ENCODE assay signal across 8 cellular contexts in the genomic region with DNA sequence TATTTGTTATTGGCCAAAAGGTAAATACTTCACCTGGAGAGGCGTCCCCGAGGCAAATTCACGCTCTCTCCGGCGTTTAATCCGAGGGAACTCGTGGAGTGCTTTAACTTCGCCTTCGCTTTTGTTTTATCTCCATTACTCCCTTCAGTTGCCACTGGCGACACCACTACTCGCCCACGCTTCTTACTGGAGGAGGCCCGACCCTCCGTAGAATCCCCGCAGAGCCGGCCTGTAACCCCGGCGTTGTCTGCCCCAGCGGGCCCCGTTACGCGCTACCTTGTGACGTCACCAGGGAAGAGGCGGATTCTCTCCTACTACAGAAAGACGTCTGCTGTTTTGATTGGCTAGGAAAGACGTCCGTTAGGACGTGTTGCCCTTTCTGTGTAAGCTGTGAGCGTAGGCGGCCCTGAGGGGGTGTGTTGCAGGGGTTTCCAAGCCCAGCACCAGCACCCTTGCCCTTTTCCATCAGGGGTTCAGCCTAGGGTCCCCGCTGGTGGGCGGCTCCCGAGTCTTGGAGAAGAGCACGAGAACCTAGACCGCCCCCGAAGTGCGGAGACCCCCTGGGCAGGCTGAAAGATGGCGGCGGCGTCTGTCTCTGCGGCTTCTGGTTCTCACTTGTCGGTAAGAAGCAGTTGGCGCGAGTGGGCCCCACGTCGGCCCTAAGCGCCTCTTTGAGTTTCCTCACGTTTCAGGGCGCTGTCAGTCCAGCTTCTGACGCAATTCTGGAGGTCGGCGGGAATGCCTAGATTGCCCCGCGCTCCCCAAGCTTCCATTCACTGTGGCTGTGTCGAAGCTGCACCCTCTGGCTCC. TPM values are rescaled to one million over a fixed set of nuclear protein-coding genes. Genes with fewer than 3 reads are reported as not detected.
A peak's percentile ranks its signal among the peaks of the same experiment; 100 is the strongest.
DNase-seq lines count a peak whose midpoint lies in the region; ATAC-seq and TF ChIP-seq lines count a peak whose summit lies in the region.

Gene CEP57 (plus strand): TSS at position 376 of the 810 bp plus-strand sequence. CDS start 201 bp downstream, at position 577.

- peaks cover 52% of the 10 kb centered on the region for H3K4me1 Mint-ChIP-seq in activated T-helper 2 cell treated with anti-CD3 and anti-CD28 coated beads, Interferon-gamma antibody, Interleukin-2, Interleukin-4, amounts not matched to agents 10 μg/mL and 5 μg/mL and 100 μg/mL, durations not matched to agents 14 hours and 24 hours and 36 hours (ENCODE audit: low read depth)
- H3K4me1 Mint-ChIP-seq in naive thymus-derived CD8-positive, alpha-beta T cell = peaks cover 24 to 66% (median 61%) of the 10 kb centered on the region in 4 donors

- H3K9me3 Mint-ChIP-seq in activated T-helper 2 cell treated with anti-CD3 and anti-CD28 coated beads, Interferon-gamma antibody, Interleukin-2, Interleukin-4, amounts not matched to agents 10 μg/mL and 5 μg/mL and 100 μg/mL, durations not matched to agents 14 hours and 24 hours and 36 hours = no peaks in the 10 kb centered on the region
- no peaks in the 10 kb centered on the region for H3K9me3 Mint-ChIP-seq in naive thymus-derived CD8-positive, alpha-beta T cell

- H3K36me3 Mint-ChIP-seq in activated T-helper 2 cell treated with anti-CD3 and anti-CD28 coated beads, Interferon-gamma antibody, Interleukin-2, Interleukin-4, amounts not matched to agents 10 μg/mL and 5 μg/mL and 100 μg/mL, durations not matched to agents 14 hours and 24 hours and 36 hours (ENCODE audit: low read depth) = peaks cover 58% of the 10 kb centered on the region
- peaks cover 0 to 36% (median 8%) of the 10 kb centered on the region in 3 donors for H3K36me3 Mint-ChIP-seq in naive thymus-derived CD8-positive, alpha-beta T cell

- intact Hi-C loops in activated T-helper 2 cell treated with anti-CD3 and anti-CD28 coated beads, Interferon-gamma antibody, Interleukin-2, Interleukin-4, amounts not matched to agents 10 μg/mL and 5 μg/mL and 100 μg/mL, durations not matched to agents 14 hours and 24 hours and 36 hours (cut with micrococcal nuclease) = loop anchor here (1.0 to 10.0 kb wide), 6 partner anchors 37 to 639 kb away; partner anchors contain the start of gene MTMR2

- no peaks in the 10 kb centered on the region for H3K9me3 ChIP-seq in RWPE2 (ENCODE audit: severe bottlenecking)

- TF ChIP-seq CTCF in RWPE2 (IDR thresholded peaks at IDR 0.05; ENCODE audit: poor library complexity, severe bottlenecking) = no peak
- no peak for TF ChIP-seq CTCF in fibroblast of mammary gland (conservative IDR thresholded peaks at IDR 0.05; ENCODE audit: control insufficient read depth, insufficient read depth, low read depth, low read length)

- H3K36me3 ChIP-seq in RWPE2 (ENCODE audit: low read depth) = peaks cover 42% of the 10 kb centered on the region

- no peaks in the 10 kb centered on the region for H3K27me3 Mint-ChIP-seq in activated T-helper 2 cell treated with anti-CD3 and anti-CD28 coated beads, Interferon-gamma antibody, Interleukin-2, Interleukin-4, amounts not matched to agents 10 μg/mL and 5 μg/mL and 100 μg/mL, durations not matched to agents 14 hours and 24 hours and 36 hours (ENCODE audit: low read depth)
- peaks cover 0 to 4% (median 0%) of the 10 kb centered on the region in 5 donors for H3K27me3 Mint-ChIP-seq in naive thymus-derived CD8-positive, alpha-beta T cell

- H3K27me3 ChIP-seq in RWPE2 (ENCODE audit: insufficient read depth, poor library complexity, severe bottlenecking) = no peaks in the 10 kb centered on the region

- H3K4me3 ChIP-seq in RWPE2 (ENCODE audit: severe bottlenecking) (peak within 1 kb of the TSS; percentile 95), fibroblast of mammary gland (ENCODE audit: control insufficient read depth, low read depth, low read length) (peak within 1 kb of the TSS; percentile 97)

- peak within 1 kb of the TSS; percentile 74 for H3K27ac ChIP-seq in RWPE2 (ENCODE audit: poor library complexity, severe bottlenecking)

- peak; percentile 96 for DNase-seq in Daoy (ENCODE audit: low read depth)
- peak; percentile 97 for DNase-seq in H4 (ENCODE audit: low spot score)
- DNase-seq in LoVo (ENCODE audit: low spot score) = peak; percentile 95
- peak; percentile 96 for DNase-seq in RWPE2 (ENCODE audit: low spot score)
- DNase-seq in activated T-helper 2 cell treated with anti-CD3 and anti-CD28 coated beads, Interferon-gamma antibody, Interleukin-2, Interleukin-4, amounts not matched to agents 10 μg/mL and 5 μg/mL and 100 μg/mL, durations not matched to agents 14 hours and 24 hours and 36 hours (ENCODE audit: low spot score) = peak; percentile 92
- peak; percentile 99 for DNase-seq in fibroblast of mammary gland (ENCODE audit: low read depth)
- peak in 9 of 10 donors; percentile 74 to 98 (median 93) for DNase-seq in naive thymus-derived CD8-positive, alpha-beta T cell
- DNase-seq in stimulated activated naive CD4-positive, alpha-beta T cell (lab: John Stamatoyannopoulos, UW) = peak; percentile 91 to 99 (median 94)

- peaks cover 7% of the 10 kb centered on the region for H3K4me1 ChIP-seq in RWPE2 (ENCODE audit: insufficient read depth, poor library complexity, severe bottlenecking)

- ATAC-seq in RWPE2 (ENCODE audit: low read depth) = peak; percentile 71
- peak; percentile 60 to 61 for ATAC-seq in naive thymus-derived CD8-positive, alpha-beta T cell

- H3K4me3 Mint-ChIP-seq in activated T-helper 2 cell treated with anti-CD3 and anti-CD28 coated beads, Interferon-gamma antibody, Interleukin-2, Interleukin-4, amounts not matched to agents 10 μg/mL and 5 μg/mL and 100 μg/mL, durations not matched to agents 14 hours and 24 hours and 36 hours (ENCODE audit: low read depth) = peak within 1 kb of the TSS; percentile 98
- peak within 1 kb of the TSS; percentile 99 to 100 (median 100) for H3K4me3 Mint-ChIP-seq in naive thymus-derived CD8-positive, alpha-beta T cell

- H3K27ac Mint-ChIP-seq in activated T-helper 2 cell treated with anti-CD3 and anti-CD28 coated beads, Interferon-gamma antibody, Interleukin-2, Interleukin-4, amounts not matched to agents 10 μg/mL and 5 μg/mL and 100 μg/mL, durations not matched to agents 14 hours and 24 hours and 36 hours = peak within 1 kb of the TSS; percentile 100
- peak within 1 kb of the TSS; percentile 99 to 100 (median 100) for H3K27ac Mint-ChIP-seq in naive thymus-derived CD8-positive, alpha-beta T cell

- POLR2A ChIA-PET in naive thymus-derived CD8-positive, alpha-beta T cell (lab: Charles Lee) = interaction anchor here (0.6 to 4.6 kb wide), 20 partner anchors 10 to 866 kb away, joined by 3 to 76 read pairs (median 6); partner anchors contain the start of genes CCDC82, CWC15, ENDOD1 and JRKL

RNA-seq across cellular contexts. Expression of gene CEP57, which starts in this region (rescaled TPM):
- 41.5 and 51.6 TPM in 2 replicates for total RNA-seq in Daoy (2014; rRNA removed; shearing (Covaris generic))
- 28.8 and 36.1 TPM in 2 replicates for total RNA-seq in H4 (2014; rRNA removed; shearing (Covaris generic))
- total RNA-seq in activated T-helper 2 cell treated with anti-CD3 and anti-CD28 coated beads, Interferon-gamma antibody, Interleukin-2, Interleukin-4, amounts not matched to agents 10 μg/mL and 5 μg/mL and 100 μg/mL, durations not matched to agents 14 hours and 24 hours and 36 hours = 88.3 and 94.5 TPM in 2 replicates
- 10 to 100 TPM; 68.4 to 82.5 TPM for total RNA-seq in naive thymus-derived CD8-positive, alpha-beta T cell
- polyA plus RNA-seq in naive thymus-derived CD8-positive, alpha-beta T cell = 10 to 100 TPM; 53.0 to 64.2 (median 60.8) TPM

Comparison
In these comparisons a context has a peak if more than half of its experiments do, and no peak if none do; other contexts are left out.
1. Peak in every context shown above with its lines: DNase-seq, ATAC-seq, H3K4me3 ChIP-seq and H3K27ac ChIP-seq.